Comparison of ENCODE assay signal across 1 cellular context in the genomic region with DNA sequence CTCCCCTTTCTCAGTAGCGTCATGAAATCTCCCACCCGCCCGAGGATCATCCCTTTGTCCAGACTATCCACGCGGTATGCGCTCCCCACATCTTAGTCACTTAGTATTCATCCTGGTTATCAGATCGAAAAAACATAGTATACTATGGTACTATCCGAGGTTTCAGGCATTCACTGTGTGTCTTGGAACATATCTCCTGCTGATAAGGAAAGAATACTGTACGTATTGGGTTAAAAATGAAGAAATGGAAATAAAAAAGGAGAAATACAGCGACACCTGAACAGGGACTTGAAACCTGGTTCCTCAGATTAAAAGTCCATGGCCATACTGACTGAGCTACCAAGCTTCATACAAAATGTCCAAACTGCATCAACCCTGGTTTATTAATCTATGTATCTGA.
TF ChIP-seq lines count a peak whose summit lies in the region.

No MANE protein-coding gene starts in this region.

TF ChIP-seq in A549, 52 proteins besides CTCF, POLR2A, EP300 and RAD21 (continued from another document):
- TF ChIP-seq, protein P1, sequence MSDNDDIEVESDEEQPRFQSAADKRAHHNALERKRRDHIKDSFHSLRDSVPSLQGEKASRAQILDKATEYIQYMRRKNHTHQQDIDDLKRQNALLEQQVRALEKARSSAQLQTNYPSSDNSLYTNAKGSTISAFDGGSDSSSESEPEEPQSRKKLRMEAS (IDR thresholded peaks at IDR 0.05): no peak
- TF ChIP-seq EHMT2 (IDR thresholded peaks at IDR 0.05; ENCODE audit: low read depth) (no peak), CBX2 (IDR thresholded peaks at IDR 0.05; ENCODE audit: borderline replicate concordance, low read depth) (no peak), KDM5A (IDR thresholded peaks at IDR 0.05) (no peak), HOXB5 (CRISPR knock-in tag; IDR thresholded peaks at IDR 0.05) (no peak), SMC3 (IDR thresholded peaks at IDR 0.05) (no peak), CEBPB (IDR thresholded peaks at IDR 0.05) (no peak), ZNF302 (CRISPR knock-in tag; IDR thresholded peaks at IDR 0.05) (no peak), JUNB (IDR thresholded peaks at IDR 0.05) (no peak), NFE2L2 (conservative IDR thresholded peaks at IDR 0.05; ENCODE audit: low read length) (no peak)
